ENCODE assay signal across 13 cellular contexts in the genomic region with DNA sequence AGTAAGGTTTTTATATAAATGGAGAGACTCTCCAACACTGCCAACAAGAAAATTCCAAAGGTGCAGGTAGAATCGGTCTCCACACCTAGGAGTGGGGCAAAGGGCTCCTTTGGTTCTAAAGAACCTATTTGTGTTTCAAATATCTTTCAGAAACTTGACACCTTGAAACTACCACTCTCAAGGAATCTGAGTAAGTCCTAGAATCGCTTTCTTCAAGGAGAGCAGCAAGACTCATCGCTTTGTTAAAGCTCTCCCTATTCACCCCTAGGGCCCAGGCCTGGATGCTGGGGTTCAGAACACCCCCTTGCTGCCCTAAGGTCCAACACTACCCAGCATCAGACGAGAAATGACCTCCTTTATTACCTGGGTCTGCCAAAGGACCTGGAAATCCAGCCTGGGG. TPM values are rescaled to one million over a fixed set of nuclear protein-coding genes. Genes with fewer than 3 reads are reported as not detected.
DNase-seq lines count a peak whose midpoint lies in the region; ATAC-seq and TF ChIP-seq lines count a peak whose summit lies in the region.
"Had no signal": no experiment of that assay in that cellular context is flagged by ENCODE, and none has a peak within 500 bp of the region (broad histone marks: within the 10 kb centered on the region; RNA-seq: fewer than 3 reads in every experiment).

No MANE protein-coding gene starts in this region.

- H2AK5ac ChIP-seq in neuronal stem cell (ENCODE audit: low read depth, low read length), result no peak overlapping the region

- H3K9me3 Mint-ChIP-seq in CD8-positive, alpha-beta T cell, result no peaks in the 10 kb centered on the region
- H3K9me3 Mint-ChIP-seq in IgD-negative memory B cell (peaks cover 0 to 5% (median 0%) of the 10 kb centered on the region in 3 donors), progenitor cell of endocrine pancreas (ENCODE audit: low read depth) (no peaks in the 10 kb centered on the region)

- POLR2A ChIA-PET in CD8-positive, alpha-beta T cell (lab: Charles Lee), result interaction anchor here (0.8 kb wide), 1 partner anchor 9 kb away, joined by 3 read pairs; no protein-coding TSS in a partner anchor

- peaks cover 49% of the 10 kb centered on the region for H3K4me1 ChIP-seq in CD8-positive, alpha-beta T cell (ENCODE audit: insufficient read depth, low read length)
- peaks cover 3% of the 10 kb centered on the region for H3K4me1 ChIP-seq in right cardiac atrium (ENCODE audit: control insufficient read depth, insufficient read depth, low read length)
- peaks cover 4 to 7% of the 10 kb centered on the region in 2 donors for H3K4me1 ChIP-seq in neuronal stem cell (ENCODE audit: control insufficient read depth in 2 of 2, insufficient read depth in 1 of 2, low read depth in 1 of 2, low read length in 2 of 2)

- no peak overlapping the region for H3K4ac ChIP-seq in neuronal stem cell (ENCODE audit: low read length)

- no peak overlapping the region for H3K4me2 ChIP-seq in neuronal stem cell (ENCODE audit: insufficient read depth, low read length, poor library complexity, severe bottlenecking)

- H3K36me3 Mint-ChIP-seq in CD8-positive, alpha-beta T cell, result no peaks in the 10 kb centered on the region
- H3K36me3 Mint-ChIP-seq in IgD-negative memory B cell, result no peaks in the 10 kb centered on the region
- H3K36me3 Mint-ChIP-seq in progenitor cell of endocrine pancreas (ENCODE audit: insufficient read depth), result peaks cover 2% of the 10 kb centered on the region

- intact Hi-C loops in CD8-positive, alpha-beta T cell (cut with DNase I, micrococcal nuclease), result loop anchor here (2.0 to 5.0 kb wide), 4 partner anchors 15 to 1886 kb away; partner anchors contain the start of genes ENPP4 (in 2 of the 2), MRPL14 (in 1 of the 2) and TMEM63B (in 1 of the 2)
- intact Hi-C loops in right cardiac atrium (cut with DNase I), result loop anchor here in 2 of 4 donors (5.0 to 10.0 kb wide), 2 partner anchors 59 to 81 kb away; no protein-coding TSS in a partner anchor

- H4K8ac ChIP-seq in neuronal stem cell (ENCODE audit: low read depth, low read length), result no peak overlapping the region

- H2BK15ac ChIP-seq in neuronal stem cell (ENCODE audit: low read length), result no peak overlapping the region

- H3K9me3 ChIP-seq in CD8-positive, alpha-beta T cell (ENCODE audit: low read length), result no peaks in the 10 kb centered on the region
- H3K9me3 ChIP-seq in right cardiac atrium (ENCODE audit: control insufficient read depth, low read length) (no peaks in the 10 kb centered on the region), neuronal stem cell (replicated peaks in 1 of 2; ENCODE audit: control insufficient read depth in 2 of 2, insufficient read depth in 1 of 2, low read depth in 1 of 2, low read length in 2 of 2) (peaks cover 0 to 3% of the 10 kb centered on the region in 2 donors)

- no peak overlapping the region for H3K18ac ChIP-seq in neuronal stem cell (ENCODE audit: low read length)

- no peak overlapping the region for H2BK120ac ChIP-seq in neuronal stem cell (ENCODE audit: low read depth, low read length)

- H2BK12ac ChIP-seq in neuronal stem cell (ENCODE audit: low read length), result no peak overlapping the region

- DNase-seq in CD8-positive, alpha-beta T cell, result no peak
- DNase-seq in right cardiac atrium, result no peak
- DNase-seq in progenitor cell of endocrine pancreas (ENCODE audit: low spot score, unreplicated experiment), result no peak
- no peak for DNase-seq in effector CD8-positive, alpha-beta T cell (lab: John Stamatoyannopoulos, UW)
- no peak for DNase-seq in neuronal stem cell (ENCODE audit: low spot score)
- DNase-seq: activated CD4-positive, alpha-beta T cell treated with anti-CD3 and anti-CD28 coated beads for 1 hour; erythroblast; GDM1; hippocampal formation; midbrain; stimulated activated CD4-positive, alpha-beta T cell treated with anti-CD3 and anti-CD28 coated beads, Interleukin-4, amount 100 ng/mL, for 4 hours had no signal

- ATAC-seq in CD8-positive, alpha-beta T cell, result no peak
- ATAC-seq in right cardiac atrium (no peak), GM21576 (IDR thresholded peaks at IDR 0.05; ENCODE audit: unreplicated experiment) (no peak)

- H3K23ac ChIP-seq in neuronal stem cell (ENCODE audit: low read depth, low read length, poor library complexity), result no peak overlapping the region

- no peak overlapping the region for H3K4me3 ChIP-seq in CD8-positive, alpha-beta T cell (ENCODE audit: low read depth, low read length)
- H3K4me3 ChIP-seq in right cardiac atrium (ENCODE audit: low read length), result peak overlapping the region; percentile 62
- H3K4me3 ChIP-seq in neuronal stem cell (ENCODE audit: low read length in 2 of 2), result no peak overlapping the region

- peaks cover 59% of the 10 kb centered on the region for H3K4me1 Mint-ChIP-seq in CD8-positive, alpha-beta T cell (ENCODE audit: low read depth)
- H3K4me1 Mint-ChIP-seq in IgD-negative memory B cell (peaks cover 30 to 52% (median 39%) of the 10 kb centered on the region in 3 donors), progenitor cell of endocrine pancreas (ENCODE audit: low read depth) (peaks cover 28% of the 10 kb centered on the region)

- H2BK5ac ChIP-seq in neuronal stem cell (ENCODE audit: low read length), result no peak overlapping the region

- no peak for TF ChIP-seq CTCF in CD8-positive, alpha-beta T cell (IDR thresholded peaks at IDR 0.05)
- no peak for TF ChIP-seq CTCF in progenitor cell of endocrine pancreas (IDR thresholded peaks at IDR 0.05; ENCODE audit: unreplicated experiment)

- peak overlapping the region; percentile 85 for H3K4me3 Mint-ChIP-seq in CD8-positive, alpha-beta T cell
- H3K4me3 Mint-ChIP-seq in IgD-negative memory B cell, result peak overlapping the region; percentile 3 to 74 (median 63)
- H3K4me3 Mint-ChIP-seq in progenitor cell of endocrine pancreas (ENCODE audit: low read depth), result peak overlapping the region; percentile 80

- no peak overlapping the region for H3K9ac ChIP-seq in neuronal stem cell (ENCODE audit: low read depth, low read length, poor library complexity)

- no peaks in the 10 kb centered on the region for H3K27me3 ChIP-seq in CD8-positive, alpha-beta T cell (ENCODE audit: insufficient read depth, low read length)
- H3K27me3 ChIP-seq in right cardiac atrium (ENCODE audit: control insufficient read depth, insufficient read depth) (no peaks in the 10 kb centered on the region), neuronal stem cell (ENCODE audit: control insufficient read depth in 3 of 3, insufficient read depth in 3 of 3, low read depth in 1 of 3, low read length in 3 of 3) (peaks cover 5 to 72% (median 21%) of the 10 kb centered on the region in 3 experiments)

- no peak overlapping the region for H4K91ac ChIP-seq in neuronal stem cell (ENCODE audit: low read depth, low read length, poor library complexity)

- H3K27ac Mint-ChIP-seq in CD8-positive, alpha-beta T cell, result peak overlapping the region; percentile 95
- H3K27ac Mint-ChIP-seq in IgD-negative memory B cell, result peak overlapping the region in 2 of 3 donors; percentile 34 to 85
- H3K27ac Mint-ChIP-seq in progenitor cell of endocrine pancreas, result no peak overlapping the region

- no peaks in the 10 kb centered on the region for H3K36me3 ChIP-seq in CD8-positive, alpha-beta T cell (ENCODE audit: insufficient read depth, low read length)
- no peaks in the 10 kb centered on the region for H3K36me3 ChIP-seq in neuronal stem cell (replicated peaks in 1 of 2; ENCODE audit: control insufficient read depth in 2 of 2, insufficient read depth in 2 of 2, low read length in 2 of 2)

- H3K27me3 Mint-ChIP-seq in CD8-positive, alpha-beta T cell (ENCODE audit: low read depth), result peaks cover 17% of the 10 kb centered on the region
- H3K27me3 Mint-ChIP-seq in IgD-negative memory B cell, result peaks cover 7% of the 10 kb centered on the region
- peaks cover 10% of the 10 kb centered on the region for H3K27me3 Mint-ChIP-seq in progenitor cell of endocrine pancreas

- 69% methylated on average over 4 of the region's 4 CpGs for WGBS in right cardiac atrium
- no CpG with 5 or more reads among the region's 4 CpGs for WGBS in neuronal stem cell (ENCODE audit: extremely low coverage in 2 of 2, insufficient read length in 2 of 2, insufficient replicate concordance in 1 of 2), 2 donors

- CTCF ChIA-PET in CD8-positive, alpha-beta T cell (lab: Charles Lee), result interaction anchor here (1.3 to 1.9 kb wide), 3 partner anchors 27 to 83 kb away, joined by 3 to 9 read pairs (median 3); no protein-coding TSS in a partner anchor

- no peak overlapping the region for H3K27ac ChIP-seq in CD8-positive, alpha-beta T cell (ENCODE audit: low read depth, low read length)
- H3K27ac ChIP-seq in right cardiac atrium (ENCODE audit: low read length), result peak overlapping the region; percentile 81
- no peak overlapping the region for H3K27ac ChIP-seq in neuronal stem cell (replicated peaks; ENCODE audit: low read length)

- H3K14ac ChIP-seq in neuronal stem cell (ENCODE audit: low read length), result no peak overlapping the region

- H2AFZ ChIP-seq in neuronal stem cell (ENCODE audit: low read length), result no peak overlapping the region

- H3K79me1 ChIP-seq in neuronal stem cell (ENCODE audit: low read depth, low read length), result no peaks in the 10 kb centered on the region

RNA-seq across cellular contexts. Expression of gene CLIC5, which starts 2.0 kb away (rescaled TPM):
- total RNA-seq in CD8-positive, alpha-beta T cell, result 1 to 10 TPM; 4.0 to 4.7 TPM
- 1.9 TPM for polyA plus RNA-seq in IgD-negative memory B cell
- 100 to 1,000 TPM; 115 to 150 (median 124) TPM for total RNA-seq in right cardiac atrium
- 60.5 TPM for polyA plus RNA-seq in right cardiac atrium
- 28.4 and 35.9 TPM in 2 replicates for total RNA-seq in progenitor cell of endocrine pancreas
- 0.14 TPM for polyA plus RNA-seq in neuronal stem cell (2013, experiment 1 of 2)
- 0.18 TPM for polyA plus RNA-seq in neuronal stem cell (2013, experiment 2 of 2)
